In the genomic region with DNA sequence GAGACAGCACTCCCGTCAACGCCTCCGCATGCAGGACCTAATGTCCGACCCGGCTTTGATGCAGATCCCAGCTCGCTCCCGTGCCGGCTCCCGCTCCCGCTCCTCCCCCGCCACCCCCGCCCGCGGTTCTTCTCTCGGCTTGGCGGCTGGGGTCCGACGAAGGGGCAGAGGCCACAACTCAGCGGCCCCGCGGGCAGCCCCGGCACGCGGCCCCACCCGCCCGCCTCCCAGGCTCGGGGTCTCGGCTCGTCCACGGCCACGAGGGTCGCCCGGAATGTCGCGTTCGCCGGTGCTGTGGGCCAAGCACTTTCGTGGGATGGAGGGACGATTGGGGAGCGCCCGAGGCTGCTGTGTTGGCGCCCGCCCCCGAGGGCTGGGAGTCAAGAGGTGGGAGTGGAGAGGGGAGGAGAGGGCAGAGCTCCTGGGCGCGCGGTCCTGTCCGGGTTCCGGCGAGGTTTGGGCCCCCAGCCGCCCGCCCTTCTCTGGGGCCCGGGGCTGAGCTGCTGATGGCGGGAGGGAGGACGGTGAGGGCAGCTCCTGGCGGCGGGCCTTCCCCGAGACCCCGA, we compare ENCODE assay signal across 2 cellular contexts.
A peak's percentile ranks its signal among the peaks of the same experiment; 100 is the strongest.
TF ChIP-seq lines count a peak whose summit lies in the region.

No MANE protein-coding gene starts in this region.

TF ChIP-seq in HEK293, 187 proteins besides CTCF, POLR2A, EP300 and RAD21:
- TF ChIP-seq ZNF510 (tag by site-specific recombination; IDR thresholded peaks at IDR 0.05; ENCODE audit: insufficient replicate concordance) (no peak), ZNF837 (tag by site-specific recombination; IDR thresholded peaks at IDR 0.05) (no peak), EGR2 (tag by site-specific recombination; IDR thresholded peaks at IDR 0.05; ENCODE audit: low read depth) (0 out of 2 replicates have a peak, but pooled peaks have one; percentile 4), ZEB2 (tag by site-specific recombination; IDR thresholded peaks at IDR 0.05) (no peak), ZFHX2 (tag by site-specific recombination; conservative IDR thresholded peaks at IDR 0.05) (no peak)

TF ChIP-seq in endothelial cell of umbilical vein, 7 proteins besides CTCF, POLR2A, EP300 and RAD21:
- TF ChIP-seq FOS (IDR thresholded peaks at IDR 0.05; ENCODE audit: borderline replicate concordance, insufficient read depth, low read length) (no peak), EZH2 (IDR thresholded peaks at IDR 0.05; ENCODE audit: borderline replicate concordance, low read depth, low read length, severe bottlenecking) (peak; percentile 79), GATA2 (IDR thresholded peaks at IDR 0.05; ENCODE audit: insufficient read depth, insufficient read length, low read depth, low read length) (no peak), POLR2AphosphoS5 (IDR thresholded peaks at IDR 0.05; ENCODE audit: insufficient read depth, low read depth, low read length) (no peak)
